ENCODE assay signal across 15 cellular contexts in the genomic region with DNA sequence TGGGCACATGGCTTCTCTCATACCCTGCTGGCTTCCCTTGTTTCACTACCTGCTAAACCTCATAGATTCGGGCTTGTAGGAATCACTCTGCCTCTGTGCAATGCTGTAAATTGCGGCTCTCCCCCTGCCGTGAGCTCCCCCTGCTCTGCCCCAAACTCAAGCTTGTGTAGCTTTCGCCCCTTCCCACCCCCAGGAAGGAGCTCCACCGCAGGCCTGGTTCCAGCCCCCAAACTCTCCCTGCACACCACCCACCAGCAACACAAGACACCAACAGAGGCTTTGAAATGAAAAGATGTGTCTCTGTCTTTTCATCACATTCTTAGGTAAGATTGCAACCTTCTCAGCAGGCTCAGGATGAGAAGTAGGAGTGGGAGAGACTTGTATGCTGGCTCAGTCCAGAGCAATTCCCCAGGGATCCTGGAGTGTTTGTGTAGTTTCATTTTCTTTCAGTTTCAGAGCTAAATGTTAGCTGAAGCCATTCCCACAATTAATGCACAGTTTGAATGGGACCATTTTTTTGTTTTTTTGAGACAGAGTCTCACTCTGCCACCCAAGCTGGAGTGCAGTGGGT. TPM values are rescaled to one million over a fixed set of nuclear protein-coding genes. Genes with fewer than 3 reads are reported as not detected.
A peak's percentile ranks its signal among the peaks of the same experiment; 100 is the strongest.
DNase-seq lines count a peak whose midpoint lies in the region; ATAC-seq and TF ChIP-seq lines count a peak whose summit lies in the region.
"Had no signal": no experiment of that assay in that cellular context is flagged by ENCODE, and none has a peak within 500 bp of the region (broad histone marks: within the 10 kb centered on the region; RNA-seq: fewer than 3 reads in every experiment).

No MANE protein-coding gene starts in this region.

- H3K27ac Mint-ChIP-seq in natural killer cell treated with Interleukin-12 subunit alpha and Interleukin-12 subunit beta and Interleukin-15 and Interleukin-18, amount 100 ng/mL, for 72 hours = no peak overlapping the region
- H3K27ac Mint-ChIP-seq in natural killer cell = no peak overlapping the region
- peak overlapping the region in 1 of 2 donors; percentile 37 for H3K27ac Mint-ChIP-seq in activated naive CD4-positive, alpha-beta T cell treated with anti-CD3 and anti-CD28 coated beads, Interleukin-2, amount 50 U/mL, for 72 hours
- H3K27ac Mint-ChIP-seq: activated CD4-positive, alpha-beta T cell treated with anti-CD3 and anti-CD28 coated beads for 36 hours; T-helper 1 cell treated with Interleukin-12 subunit alpha and Interleukin-12 subunit beta and Interleukin-4 antibody, amounts not matched to agents 30 μg/mL and 1 μg/mL, for 36 hours had no signal

- TF ChIP-seq CTCF in natural killer cell (IDR thresholded peaks at IDR 0.05) = no peak
- TF ChIP-seq CTCF in GM10248 (IDR thresholded peaks at IDR 0.05; ENCODE audit: control extremely low read depth, extremely low read depth, low read depth, missing control alignments) = no peak

- no peaks in the 10 kb centered on the region for H3K9me3 Mint-ChIP-seq in natural killer cell treated with Interleukin-12 subunit alpha and Interleukin-12 subunit beta and Interleukin-15 and Interleukin-18, amount 100 ng/mL, for 72 hours
- no peaks in the 10 kb centered on the region for H3K9me3 Mint-ChIP-seq in natural killer cell
- no peaks in the 10 kb centered on the region for H3K9me3 Mint-ChIP-seq in activated naive CD4-positive, alpha-beta T cell treated with anti-CD3 and anti-CD28 coated beads, Interleukin-2, amount 50 U/mL, for 72 hours
- H3K9me3 Mint-ChIP-seq: T-helper 1 cell treated with Interleukin-12 subunit alpha and Interleukin-12 subunit beta and Interleukin-4 antibody, amounts not matched to agents 30 μg/mL and 1 μg/mL, for 36 hours had no signal

- H3K4me1 ChIP-seq in adipocyte (ENCODE audit: control insufficient read depth, insufficient read depth, low read length) = peaks cover 19% of the 10 kb centered on the region

- H3K4me3 ChIP-seq in adipocyte (ENCODE audit: low read length) = no peak overlapping the region
- H3K4me3 ChIP-seq: ovary had no signal

- peaks cover 8 to 13% of the 10 kb centered on the region in 2 donors for H3K27me3 Mint-ChIP-seq in natural killer cell treated with Interleukin-12 subunit alpha and Interleukin-12 subunit beta and Interleukin-15 and Interleukin-18, amount 100 ng/mL, for 72 hours
- H3K27me3 Mint-ChIP-seq in natural killer cell (ENCODE audit: low read depth in 2 of 2) = no peaks in the 10 kb centered on the region

- no peak overlapping the region for H3K4me3 Mint-ChIP-seq in natural killer cell treated with Interleukin-12 subunit alpha and Interleukin-12 subunit beta and Interleukin-15 and Interleukin-18, amount 100 ng/mL, for 72 hours
- no peak overlapping the region for H3K4me3 Mint-ChIP-seq in natural killer cell
- H3K4me3 Mint-ChIP-seq: activated CD4-positive, alpha-beta T cell treated with anti-CD3 and anti-CD28 coated beads for 36 hours; T-helper 1 cell treated with Interleukin-12 subunit alpha and Interleukin-12 subunit beta and Interleukin-4 antibody, amounts not matched to agents 30 μg/mL and 1 μg/mL, for 36 hours had no signal

- H3K36me3 ChIP-seq in adipocyte (ENCODE audit: control insufficient read depth, insufficient read depth, low read length, severe bottlenecking) = peaks cover 7% of the 10 kb centered on the region
- H3K36me3 ChIP-seq: ovary had no signal

- POLR2A ChIA-PET in GM10248 (lab: Yijun Ruan, JAX) = interaction anchor here (0.7 to 1.0 kb wide), 3 partner anchors 14 to 336 kb away, joined by 3 to 4 read pairs (median 4); no protein-coding TSS in a partner anchor

- peaks cover 0 to 9% of the 10 kb centered on the region in 2 donors for H3K4me1 Mint-ChIP-seq in natural killer cell treated with Interleukin-12 subunit alpha and Interleukin-12 subunit beta and Interleukin-15 and Interleukin-18, amount 100 ng/mL, for 72 hours (ENCODE audit: low read depth in 2 of 2)
- H3K4me1 Mint-ChIP-seq in natural killer cell = no peaks in the 10 kb centered on the region

- no peak for ATAC-seq in natural killer cell treated with Interleukin-12 subunit alpha and Interleukin-12 subunit beta and Interleukin-15 and Interleukin-18, amount 100 ng/mL, for 72 hours
- no peak for ATAC-seq in natural killer cell
- ATAC-seq in HG03095 (IDR thresholded peaks at IDR 0.05; ENCODE audit: unreplicated experiment) = no peak
- no peak for ATAC-seq in activated naive CD4-positive, alpha-beta T cell treated with anti-CD3 and anti-CD28 coated beads, Interleukin-2, amount 50 U/mL, for 72 hours
- ATAC-seq: activated CD4-positive, alpha-beta T cell treated with anti-CD3 and anti-CD28 coated beads for 36 hours had no signal

- intact Hi-C loops in natural killer cell (cut with micrococcal nuclease) = no loop called here

- H3K9ac ChIP-seq in adipocyte (ENCODE audit: low read length) = no peak overlapping the region

- no peaks in the 10 kb centered on the region for H3K36me3 Mint-ChIP-seq in natural killer cell treated with Interleukin-12 subunit alpha and Interleukin-12 subunit beta and Interleukin-15 and Interleukin-18, amount 100 ng/mL, for 72 hours
- no peaks in the 10 kb centered on the region for H3K36me3 Mint-ChIP-seq in natural killer cell
- H3K36me3 Mint-ChIP-seq in activated naive CD4-positive, alpha-beta T cell treated with anti-CD3 and anti-CD28 coated beads, Interleukin-2, amount 50 U/mL, for 72 hours = no peaks in the 10 kb centered on the region

- H3K27me3 ChIP-seq in adipocyte (replicated peaks; ENCODE audit: control insufficient read depth, insufficient read depth, low read length) = peaks cover 14% of the 10 kb centered on the region
- H3K27me3 ChIP-seq: ovary had no signal

- no peaks in the 10 kb centered on the region for H3K9me3 ChIP-seq in adipocyte (ENCODE audit: control insufficient read depth, low read length)
- H3K9me3 ChIP-seq: ovary had no signal

- CTCF ChIA-PET in GM10248 (lab: Yijun Ruan, JAX) = interaction anchor here (0.7 to 4.9 kb wide), 10 partner anchors 9 to 36 kb away, joined by 3 to 29 read pairs (median 4); a partner anchor contains a TSS

- peak; percentile 16 for DNase-seq in natural killer cell treated with Interleukin-12 subunit alpha and Interleukin-12 subunit beta and Interleukin-15 and Interleukin-18, amount 100 ng/mL, for 72 hours (ENCODE audit: low spot score)
- no peak for DNase-seq in natural killer cell
- peak; percentile 71 for DNase-seq in adipocyte (ENCODE audit: low read depth)
- peak; percentile 49 for DNase-seq in left kidney (ENCODE audit: low read depth, low spot score)
- DNase-seq in GM10248 (ENCODE audit: extremely low spot score) = no peak
- no peak for DNase-seq in activated naive CD4-positive, alpha-beta T cell (lab: John Stamatoyannopoulos, UW)
- DNase-seq in activated naive CD4-positive, alpha-beta T cell treated with anti-CD3 and anti-CD28 coated beads, Interleukin-2, amount 50 U/mL, for 72 hours (ENCODE audit: low spot score in 2 of 2) = no peak
- DNase-seq: activated CD4-positive, alpha-beta T cell treated with anti-CD3 and anti-CD28 coated beads for 36 hours; activated T-cell treated with anti-CD3 and anti-CD28 coated beads, Interleukin-2, amount 50 U/mL, for 48 hours; ovary had no signal

RNA-seq across cellular contexts. Expression of a gene that starts 14.2 kb away (rescaled TPM):
- not detected for total RNA-seq in natural killer cell treated with Interleukin-12 subunit alpha and Interleukin-12 subunit beta and Interleukin-15 and Interleukin-18, amount 100 ng/mL, for 72 hours
- not detected for total RNA-seq in natural killer cell
- total RNA-seq in activated naive CD4-positive, alpha-beta T cell treated with anti-CD3 and anti-CD28 coated beads, Interleukin-2, amount 50 U/mL, for 72 hours = under 1 TPM in 1 of 2 donors, not detected in 1; 0.07 TPM
- total RNA-seq: activated CD4-positive, alpha-beta T cell treated with anti-CD3 and anti-CD28 coated beads for 36 hours; NCI-H460 had no signal

RNA-seq across cellular contexts. Expression of a gene that starts 18.1 kb away (rescaled TPM):
- 1 to 10 TPM in 1 of 2 donors, not detected in 1; 5.6 TPM for total RNA-seq in natural killer cell treated with Interleukin-12 subunit alpha and Interleukin-12 subunit beta and Interleukin-15 and Interleukin-18, amount 100 ng/mL, for 72 hours
- not detected for total RNA-seq in natural killer cell
- total RNA-seq in activated naive CD4-positive, alpha-beta T cell treated with anti-CD3 and anti-CD28 coated beads, Interleukin-2, amount 50 U/mL, for 72 hours = not detected
- total RNA-seq: lung microvascular endothelial cell, NCI-H460, ovary, urinary bladder had no signal

RNA-seq across cellular contexts. Expression of a gene that starts 27.9 kb away (rescaled TPM):
- total RNA-seq in natural killer cell treated with Interleukin-12 subunit alpha and Interleukin-12 subunit beta and Interleukin-15 and Interleukin-18, amount 100 ng/mL, for 72 hours = 10 to 100 TPM in 1 of 2 donors, not detected in 1; 12.9 TPM
- under 1 TPM in 1 of 3 donors, not detected in 2; 0.14 TPM for total RNA-seq in natural killer cell
- total RNA-seq in activated naive CD4-positive, alpha-beta T cell treated with anti-CD3 and anti-CD28 coated beads, Interleukin-2, amount 50 U/mL, for 72 hours = 1 to 10 TPM; 2.3 to 2.6 TPM
- total RNA-seq: lung microvascular endothelial cell, NCI-H460, urinary bladder had no signal

Comparison
In these comparisons a context has a peak if more than half of its experiments do, and no peak if none do; other contexts are left out.
1. DNase-seq: peak in natural killer cell treated with Interleukin-12 subunit alpha and Interleukin-12 subunit beta and Interleukin-15 and Interleukin-18, amount 100 ng/mL, for 72 hours (single experiment), adipocyte (single experiment) and left kidney (single experiment); none in natural killer cell (single experiment), GM10248 (single experiment), activated naive CD4-positive, alpha-beta T cell (0 of 4) and activated naive CD4-positive, alpha-beta T cell treated with anti-CD3 and anti-CD28 coated beads, Interleukin-2, amount 50 U/mL, for 72 hours (0 of 2).